Comparison of ENCODE assay signal across 13 cellular contexts in genomic region chr3:114974387-114974786, GRCh38.
DNase-seq lines count a peak whose midpoint lies in the region; ATAC-seq and FAIRE-seq lines count a peak whose summit lies in the region.
"Had no signal": no experiment of that assay in that cellular context is flagged by ENCODE, and none has a peak within 500 bp of the region (broad histone marks: within the 10 kb centered on the region; RNA-seq: fewer than 3 reads in every experiment).

No MANE protein-coding gene starts in this region.

- DNase-seq in iPS-NIHi11 (ENCODE audit: low spot score) = no peak
- DNase-seq in NCI-H1105 (lab: John Stamatoyannopoulos, UW) = no peak
- DNase-seq in GM19239 (ENCODE audit: insufficient read length, low spot score) = no peak
- no peak for DNase-seq in KG1 (lab: John Stamatoyannopoulos, UW)
- DNase-seq: CD4-positive, alpha-beta T cell; H9; NCI-H2107; right cardiac atrium had no signal

- ATAC-seq in GM18870 (IDR thresholded peaks at IDR 0.05; ENCODE audit: unreplicated experiment) (peak; percentile 96), GM21390 (IDR thresholded peaks at IDR 0.05; ENCODE audit: unreplicated experiment) (peak; percentile 95), HG02970 (IDR thresholded peaks at IDR 0.05; ENCODE audit: low FRiP score, unreplicated experiment) (peak; percentile 91), HG03575 (IDR thresholded peaks at IDR 0.05; ENCODE audit: extremely low read depth, insufficient number of reproducible peaks, low FRiP score, unreplicated experiment) (peak; percentile 72)
- ATAC-seq: K562, right cardiac atrium had no signal

- no peak for FAIRE-seq in GM19239 (lab: Jason Lieb, UNC)
- FAIRE-seq: K562 had no signal
